Comparison of ENCODE assay signal across 21 cellular contexts in the genomic region with DNA sequence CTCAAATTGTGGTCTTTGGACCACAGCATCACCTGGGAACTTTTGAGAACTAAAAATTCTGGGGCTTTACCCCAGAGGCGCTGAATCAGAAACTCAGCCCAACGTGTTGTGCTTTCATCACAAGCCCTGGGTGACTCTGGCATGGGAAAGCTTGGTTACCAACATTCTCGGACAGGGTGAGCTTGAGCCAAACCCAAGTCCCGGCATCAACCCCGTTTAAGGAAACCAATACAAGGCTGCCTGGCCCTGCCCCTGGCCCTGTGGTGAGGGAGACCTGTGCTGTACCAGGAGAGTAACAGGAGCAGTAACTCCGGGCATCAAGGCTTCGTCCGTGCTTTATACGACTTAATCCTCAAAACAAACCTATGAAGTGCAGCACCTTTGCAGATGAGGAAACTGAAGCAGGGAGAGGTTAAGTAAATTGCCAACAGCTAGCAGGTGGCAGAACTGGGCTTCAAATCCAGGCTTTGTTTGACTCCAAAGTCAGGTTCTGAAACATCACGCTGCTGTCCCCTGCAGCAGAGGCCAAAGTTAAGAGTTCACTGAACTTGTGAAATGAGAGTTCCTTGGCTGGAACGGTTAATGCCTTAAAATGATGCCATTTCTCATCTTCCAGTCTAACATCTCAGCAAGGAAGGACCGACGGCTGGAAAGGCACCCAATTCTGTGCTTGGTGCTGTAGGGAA.
A peak's percentile ranks its signal among the peaks of the same experiment; 100 is the strongest.
DNase-seq lines count a peak whose midpoint lies in the region; ATAC-seq, FAIRE-seq and TF ChIP-seq lines count a peak whose summit lies in the region.
"Had no signal": no experiment of that assay in that cellular context is flagged by ENCODE, and none has a peak within 500 bp of the region (broad histone marks: within the 10 kb centered on the region; RNA-seq: fewer than 3 reads in every experiment).

No MANE protein-coding gene starts in this region.

- CTCF ChIA-PET in HepG2 (lab: Yijun Ruan, JAX; ENCODE audit: low intra/inter-chr PET ratio, low total read pairs), result no interaction called here

- TF ChIP-seq CTCF in liver (IDR thresholded peaks at IDR 0.05; ENCODE audit: low read depth, low read length, missing input control) (no peak), HepG2 (CRISPR knock-in tag; IDR thresholded peaks at IDR 0.05) (no peak), thoracic aorta (IDR thresholded peaks at IDR 0.05) (no peak)

- no peak for ATAC-seq in HepG2
- peak; percentile 20 for ATAC-seq in left lobe of liver
- ATAC-seq in thoracic aorta (ENCODE audit: insufficient number of reproducible peaks, low FRiP score, low read depth), result no peak
- ATAC-seq in stimulated activated naive CD8-positive, alpha-beta T cell treated with anti-CD3 and anti-CD28 coated beads, Interleukin-15, amount 100 ng/mL, for 72 hours, result no peak
- no peak for ATAC-seq in sciatic nerve
- no peak for ATAC-seq in GM21390 (IDR thresholded peaks at IDR 0.05; ENCODE audit: unreplicated experiment)
- ATAC-seq: A549, GM12878 had no signal

- no peak for FAIRE-seq in HepG2 (lab: Jason Lieb, UNC)
- FAIRE-seq: A549, GM12878, GM18507, HTR-8/SVneo, RCC 7860 had no signal

- TF ChIP-seq POLR2A in HepG2 (IDR thresholded peaks at IDR 0.05; ENCODE audit: insufficient read depth in 1 of 2, low read depth in 2 of 2, low read length in 2 of 2), result no peak

- no TSS peak for BruUV-seq in HepG2 (replicated peaks; lab: Mats Ljungman, UMichigan)

- intact Hi-C loops in HepG2 (cut with micrococcal nuclease; ENCODE audit: unreplicated experiment) (no loop called here), sciatic nerve (cut with DNase I) (no loop called here)

- no peaks in the 10 kb centered on the region for H3K27me3 Mint-ChIP-seq in stimulated activated naive CD8-positive, alpha-beta T cell treated with anti-CD3 and anti-CD28 coated beads, Interleukin-15, amount 100 ng/mL, for 72 hours

- H3K4me2 ChIP-seq in HepG2 (ENCODE audit: low read depth, low read length), result no peak overlapping the region
- H3K4me2 ChIP-seq: A549 had no signal

- POLR2A ChIA-PET in HepG2 (lab: Yijun Ruan, JAX), result no interaction called here

- H3K4me1 Mint-ChIP-seq in stimulated activated naive CD8-positive, alpha-beta T cell treated with anti-CD3 and anti-CD28 coated beads, Interleukin-15, amount 100 ng/mL, for 72 hours, result peaks cover 6% of the 10 kb centered on the region

- TF ChIP-seq EP300 in HepG2 (IDR thresholded peaks at IDR 0.05; ENCODE audit: low read depth in 2 of 2, low read length in 2 of 2) (no peak), HepG2 (CRISPR knock-in tag; IDR thresholded peaks at IDR 0.05; ENCODE audit: borderline replicate concordance) (no peak)

- TF ChIP-seq RAD21 in liver (IDR thresholded peaks at IDR 0.05) (peak; percentile 52 to 58), HepG2 (CRISPR knock-in tag; IDR thresholded peaks at IDR 0.05) (no peak)

- no peaks in the 10 kb centered on the region for H3K36me3 ChIP-seq in liver (ENCODE audit: control insufficient read depth in 4 of 4, insufficient read depth in 3 of 4, low read depth in 1 of 4, low read length in 3 of 4)
- peaks cover 11 to 36% of the 10 kb centered on the region in 2 experiments; a peak in 4 of 5 replicates for H3K36me3 ChIP-seq in HepG2 (replicated peaks in 1 of 2; ENCODE audit: control insufficient read depth in 1 of 2, insufficient read depth in 2 of 2, low read length in 2 of 2)
- peaks cover 18% of the 10 kb centered on the region for H3K36me3 ChIP-seq in thoracic aorta

- 41% methylated on average over 13 of the region's 13 CpGs for WGBS in liver
- WGBS in HepG2 (ENCODE audit: low lambda C conversion rate), result 89% methylated on average over 13 of the region's 13 CpGs

- H3K4me1 ChIP-seq in liver (ENCODE audit: control insufficient read depth in 4 of 4, insufficient read depth in 4 of 4, low read length in 3 of 4) (peaks cover 9 to 87% (median 72%) of the 10 kb centered on the region in 4 donors), HepG2 (ENCODE audit: insufficient read depth, low read length) (peaks cover 18% of the 10 kb centered on the region), thoracic aorta (ENCODE audit: control insufficient read depth in 1 of 2, low read depth in 2 of 2) (peaks cover 4 to 14% of the 10 kb centered on the region in 2 donors)
- H3K4me1 ChIP-seq: A549 had no signal

- in situ Hi-C loops in HepG2 (cut with HindIII; ENCODE audit: extremely low pct_ligation_motif_present, low pct_unique_long_range_greater_than_20kb), result loop anchor here (10.0 kb wide), 2 partner anchors 156 to 186 kb away; a partner anchor contains a TSS

- no peak overlapping the region for H3K4me3 ChIP-seq in liver (ENCODE audit: low read depth in 1 of 3, low read length in 3 of 3)
- no peak overlapping the region for H3K4me3 ChIP-seq in HepG2 (replicated peaks in 1 of 3; ENCODE audit: insufficient read depth in 1 of 3, low read depth in 2 of 3, low read length in 3 of 3)
- no peak overlapping the region for H3K4me3 ChIP-seq in thoracic aorta
- H3K4me3 ChIP-seq: A549; BLaER1 treated with 17β-estradiol and CSF1 and Interleukin-3, amounts not matched to agents 10 nM and 100 nM; GM12878; GM23248 had no signal

- no peaks in the 10 kb centered on the region for H3K9me3 Mint-ChIP-seq in stimulated activated naive CD8-positive, alpha-beta T cell treated with anti-CD3 and anti-CD28 coated beads, Interleukin-15, amount 100 ng/mL, for 72 hours

- H4K20me1 ChIP-seq in HepG2 (ENCODE audit: insufficient read depth, low read length), result no peaks in the 10 kb centered on the region

- no peak for DNase-seq in HepG2 (ENCODE audit: low spot score)
- peak; percentile 86 for DNase-seq in left lobe of liver (ENCODE audit: low spot score)
- no peak for DNase-seq in thoracic aorta (ENCODE audit: low spot score)
- DNase-seq in stimulated activated naive CD8-positive, alpha-beta T cell treated with anti-CD3 and anti-CD28 coated beads, Interleukin-15, amount 100 ng/mL, for 72 hours, result no peak
- no peak for DNase-seq in sciatic nerve (ENCODE audit: low spot score)
- DNase-seq: DMS 273 treated with DMSO at 0.1 percent for 48 hours, GDM1, GM23248, HCEC 1CT, MV-4-11, NCI-H1417, NCI-H187 treated with DMSO at 0.1 percent for 48 hours had no signal

- no peak overlapping the region for H2AFZ ChIP-seq in HepG2 (ENCODE audit: low read length)
- H2AFZ ChIP-seq: GM23248 had no signal

- H3K27me3 ChIP-seq in liver (ENCODE audit: control insufficient read depth in 4 of 4, insufficient read depth in 4 of 4, low read length in 3 of 4) (no peaks in the 10 kb centered on the region), HepG2 (ENCODE audit: control insufficient read depth in 1 of 2, insufficient read depth in 2 of 2, low read length in 2 of 2) (no peaks in the 10 kb centered on the region), thoracic aorta (replicated peaks; ENCODE audit: insufficient read depth) (no peaks in the 10 kb centered on the region)
- H3K27me3 ChIP-seq: BLaER1 treated with 17β-estradiol and CSF1 and Interleukin-3, amounts not matched to agents 10 nM and 100 nM had no signal

- no peak overlapping the region for H3K4me3 Mint-ChIP-seq in stimulated activated naive CD8-positive, alpha-beta T cell treated with anti-CD3 and anti-CD28 coated beads, Interleukin-15, amount 100 ng/mL, for 72 hours

- no peaks in the 10 kb centered on the region for H3K79me2 ChIP-seq in HepG2 (ENCODE audit: insufficient read depth, low read length)

- peak overlapping the region; percentile 72 to 78 for H3K27ac ChIP-seq in liver (ENCODE audit: low read depth in 1 of 2, low read length in 2 of 2)
- no peak overlapping the region for H3K27ac ChIP-seq in HepG2 (ENCODE audit: extremely low read length, insufficient read depth, low read length)
- peak overlapping the region; percentile 45 to 74 for H3K27ac ChIP-seq in thoracic aorta
- H3K27ac ChIP-seq: A549; BLaER1 treated with 17β-estradiol and CSF1 and Interleukin-3, amounts not matched to agents 10 nM and 100 nM; GM23248; HL-60 had no signal

- H3K9ac ChIP-seq in liver (ENCODE audit: low read depth in 1 of 2, low read length in 2 of 2) (no peak overlapping the region), HepG2 (ENCODE audit: insufficient read depth, low read depth, low read length) (no peak overlapping the region)
- H3K9ac ChIP-seq: GM23248 had no signal

- H3K9me3 ChIP-seq in liver (ENCODE audit: control insufficient read depth in 4 of 4, low read length in 3 of 4) (no peaks in the 10 kb centered on the region), HepG2 (ENCODE audit: low read length) (no peaks in the 10 kb centered on the region), thoracic aorta (no peaks in the 10 kb centered on the region)
- H3K9me3 ChIP-seq: A549; BLaER1 treated with 17β-estradiol and CSF1 and Interleukin-3, amounts not matched to agents 10 nM and 100 nM had no signal

- no peak overlapping the region for H3K27ac Mint-ChIP-seq in stimulated activated naive CD8-positive, alpha-beta T cell treated with anti-CD3 and anti-CD28 coated beads, Interleukin-15, amount 100 ng/mL, for 72 hours

TF ChIP-seq in liver, 16 proteins besides CTCF, POLR2A, EP300 and RAD21 (continues in another document):
- TF ChIP-seq JUND (IDR thresholded peaks at IDR 0.05) (peak; percentile 71 to 75), HNF4A (conservative IDR thresholded peaks at IDR 0.05) (peak; percentile 98 to 100), FOXA1 (IDR thresholded peaks at IDR 0.05) (peak; percentile 89), GABPA (IDR thresholded peaks at IDR 0.05 in 1 of 2, conservative IDR thresholded peaks at IDR 0.05 in 1 of 2) (no peak)
- TF ChIP-seq, protein P1, sequence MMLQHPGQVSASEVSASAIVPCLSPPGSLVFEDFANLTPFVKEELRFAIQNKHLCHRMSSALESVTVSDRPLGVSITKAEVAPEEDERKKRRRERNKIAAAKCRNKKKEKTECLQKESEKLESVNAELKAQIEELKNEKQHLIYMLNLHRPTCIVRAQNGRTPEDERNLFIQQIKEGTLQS (IDR thresholded peaks at IDR 0.05), result peak; percentile 67
- TF ChIP-seq, protein P2, sequence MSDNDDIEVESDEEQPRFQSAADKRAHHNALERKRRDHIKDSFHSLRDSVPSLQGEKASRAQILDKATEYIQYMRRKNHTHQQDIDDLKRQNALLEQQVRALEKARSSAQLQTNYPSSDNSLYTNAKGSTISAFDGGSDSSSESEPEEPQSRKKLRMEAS (IDR thresholded peaks at IDR 0.05), result peak; percentile 95

TF ChIP-seq in HepG2, 621 proteins besides CTCF, POLR2A, EP300 and RAD21 (continues in another document):
- TF ChIP-seq JARID2 (CRISPR knock-in tag; IDR thresholded peaks at IDR 0.05; ENCODE audit: insufficient replicate concordance), result no peak
